ENCODE assay signal across 6 cellular contexts in genomic region chrY:14755571-14755970, GRCh38.
"Had no signal": no experiment of that assay in that cellular context is flagged by ENCODE, and none has a peak within 500 bp of the region (broad histone marks: within the 10 kb centered on the region; RNA-seq: fewer than 3 reads in every experiment).

No MANE protein-coding gene starts in this region.

- DNase-seq: IMR-90, KBM-7, KG1 had no signal

- H3K36me3 Mint-ChIP-seq: IgD-negative memory B cell had no signal

- ATAC-seq: HepG2, K562 had no signal

- H3K27ac Mint-ChIP-seq: IgD-negative memory B cell had no signal

- H3K4me3 Mint-ChIP-seq: IgD-negative memory B cell had no signal

- H3K4me1 Mint-ChIP-seq: IgD-negative memory B cell had no signal

- H3K4me3 ChIP-seq: K562 had no signal

- H3K27me3 Mint-ChIP-seq: IgD-negative memory B cell had no signal
